In genomic region chr7:101936612-101937231, GRCh38 we compare ENCODE assay signal across 10 cellular contexts.
DNase-seq lines count a peak whose midpoint lies in the region; ATAC-seq, FAIRE-seq and TF ChIP-seq lines count a peak whose summit lies in the region.
"Had no signal": no experiment of that assay in that cellular context is flagged by ENCODE, and none has a peak within 500 bp of the region (broad histone marks: within the 10 kb centered on the region; RNA-seq: fewer than 3 reads in every experiment).

No MANE protein-coding gene starts in this region.

- CTCF ChIA-PET in WTC11 (lab: Charles Lee): interaction anchor here (0.5 to 1.4 kb wide), 8 partner anchors 22 to 678 kb away, joined by 3 to 6 read pairs (median 4); no protein-coding TSS in a partner anchor

- TF ChIP-seq POLR2A in ovary (IDR thresholded peaks at IDR 0.05): no peak

- TF ChIP-seq CTCF in WTC11 (IDR thresholded peaks at IDR 0.05) (no peak), heart right ventricle (IDR thresholded peaks at IDR 0.05) (no peak), ovary (IDR thresholded peaks at IDR 0.05) (no peak)

- H3K4me1 ChIP-seq in heart right ventricle (peaks cover 21 to 71% (median 56%) of the 10 kb centered on the region in 9 donors), ovary (ENCODE audit: insufficient read depth) (peaks cover 24% of the 10 kb centered on the region)

- 7 to 16% methylated on average over 19 of the region's 19 CpGs for WGBS in heart right ventricle, 2 donors
- 10 to 16% (median 12%) methylated on average over 19 of the region's 19 CpGs for WGBS in ovary, 3 donors

- ATAC-seq in WTC11 (peak; percentile 70), heart right ventricle (peak; percentile 30 to 56 (median 50)), GM19395 (IDR thresholded peaks at IDR 0.05; ENCODE audit: unreplicated experiment) (no peak), GM19351 (IDR thresholded peaks at IDR 0.05; ENCODE audit: unreplicated experiment) (no peak)
- ATAC-seq: activated CD4-positive, CD25-positive, alpha-beta regulatory T cell treated with anti-CD3 and anti-CD28 coated beads, Interleukin-2, amount 50 U/mL, for 24 hours had no signal

- H3K27me3 ChIP-seq in heart right ventricle: no peaks in the 10 kb centered on the region
- no peaks in the 10 kb centered on the region for H3K27me3 ChIP-seq in ovary

- H3K9me3 ChIP-seq in heart right ventricle: no peaks in the 10 kb centered on the region
- no peaks in the 10 kb centered on the region for H3K9me3 ChIP-seq in ovary

- H3K27ac ChIP-seq in heart right ventricle (peak overlapping the region; percentile 78 to 92 (median 88)), ovary (peak overlapping the region in 1 of 2 donors; percentile 77)

- H3K4me3 Mint-ChIP-seq in WTC11: peak overlapping the region; percentile 64
- H3K4me3 Mint-ChIP-seq: CD4-positive, alpha-beta memory T cell had no signal

- H3K4me3 ChIP-seq in heart right ventricle: peak overlapping the region in 9 of 10 donors; percentile 11 to 49 (median 38)
- H3K4me3 ChIP-seq in ovary: peak overlapping the region; percentile 34

- no peak for FAIRE-seq in frontal cortex (lab: Jason Lieb, UNC)

- H3K27me3 Mint-ChIP-seq in WTC11 (ENCODE audit: low read depth): no peaks in the 10 kb centered on the region
- H3K27me3 Mint-ChIP-seq: CD4-positive, alpha-beta memory T cell had no signal

- intact Hi-C loops in heart right ventricle (cut with DNase I) (loop anchor here in 1 of 10 donors (10.0 kb wide), 1 partner anchor 122 kb away; the partner anchor contains the start of gene CUX1), ovary (cut with DNase I) (no loop called here)

- no peaks in the 10 kb centered on the region for H3K36me3 ChIP-seq in heart right ventricle
- H3K36me3 ChIP-seq in ovary: no peaks in the 10 kb centered on the region

- POLR2A ChIA-PET in WTC11 (lab: Charles Lee): interaction anchor here (0.6 to 1.7 kb wide), 3 partner anchors 9 to 188 kb away, joined by 3 to 6 read pairs (median 4); no protein-coding TSS in a partner anchor

- no peak for TF ChIP-seq EP300 in ovary (IDR thresholded peaks at IDR 0.05)

- H3K36me3 Mint-ChIP-seq in WTC11: peaks cover 7% of the 10 kb centered on the region

- H3K4me1 Mint-ChIP-seq in WTC11: peaks cover 82% of the 10 kb centered on the region

- peak overlapping the region; percentile 99 for H3K27ac Mint-ChIP-seq in WTC11

- peaks cover 4% of the 10 kb centered on the region for H3K9me3 Mint-ChIP-seq in WTC11

- DNase-seq in AG20443 (ENCODE audit: low spot score) (peak; percentile 72), WTC11 (ENCODE audit: low spot score) (peak; percentile 67), heart right ventricle (peak in 1 of 2 donors; percentile 38), ovary (peak; percentile 46 to 74 (median 62)), frontal cortex (ENCODE audit: low spot score in 2 of 2) (no peak), NCI-H526 treated with DMSO at 0.1 percent for 48 hours (lab: John Stamatoyannopoulos, UW) (no peak)
- DNase-seq: CD4-positive, alpha-beta memory T cell had no signal

TF ChIP-seq in WTC11, 78 proteins besides CTCF, POLR2A, EP300 and RAD21 (continues in another document):
- TF ChIP-seq SP1 (CRISPR knock-in tag; conservative IDR thresholded peaks at IDR 0.05) (peak; percentile 63), SMAD4 (CRISPR knock-in tag; IDR thresholded peaks at IDR 0.05) (peak; percentile 65; the same call in 1 of the 2 replicates), ATF3 (CRISPR knock-in tag; conservative IDR thresholded peaks at IDR 0.05) (no peak), ETV6 (CRISPR knock-in tag; IDR thresholded peaks at IDR 0.05) (peak; percentile 86; the same call in 1 of the 2 replicates), FOXP4 (CRISPR knock-in tag; IDR thresholded peaks at IDR 0.05) (peak; percentile 69; the same call in 1 of the 2 replicates), CREM (CRISPR knock-in tag; IDR thresholded peaks at IDR 0.05) (0 out of 2 replicates have a peak, but pooled peaks have one; percentile 68), ZBTB21 (CRISPR knock-in tag; IDR thresholded peaks at IDR 0.05; ENCODE audit: borderline replicate concordance) (peak; percentile 32; the same call in 1 of the 2 replicates), USF2 (CRISPR knock-in tag; IDR thresholded peaks at IDR 0.05) (peak; percentile 46), ZNF219 (CRISPR knock-in tag; IDR thresholded peaks at IDR 0.05; ENCODE audit: borderline replicate concordance) (peak; percentile 90; the same call in 1 of the 2 replicates), TEAD4 (CRISPR knock-in tag; IDR thresholded peaks at IDR 0.05) (peak; percentile 54; the same call in 1 of the 2 replicates), ARID4B (CRISPR knock-in tag; IDR thresholded peaks at IDR 0.05; ENCODE audit: borderline replicate concordance) (peak; percentile 78; the same call in 1 of the 2 replicates), ZNF317 (CRISPR knock-in tag; IDR thresholded peaks at IDR 0.05; ENCODE audit: borderline replicate concordance, low read depth) (no peak), TEAD1 (CRISPR knock-in tag; IDR thresholded peaks at IDR 0.05) (peak; percentile 97), ZNF232 (CRISPR knock-in tag; IDR thresholded peaks at IDR 0.05) (0 out of 2 replicates have a peak, but pooled peaks have one; percentile 19), ZNF423 (CRISPR knock-in tag; IDR thresholded peaks at IDR 0.05) (peak; percentile 97), HMGXB4 (CRISPR knock-in tag; IDR thresholded peaks at IDR 0.05) (0 out of 2 replicates have a peak, but pooled peaks have one; percentile 19)

Comparison
In these comparisons a context has a peak if more than half of its experiments do, and no peak if none do; other contexts are left out.
1. DNase-seq: peak in AG20443 (single experiment), WTC11 (single experiment) and ovary (5 of 5); none in frontal cortex (0 of 2) and NCI-H526 treated with DMSO at 0.1 percent for 48 hours (single experiment).
2. ATAC-seq: peak in WTC11 (single experiment) and heart right ventricle (8 of 8); none in GM19395 (single experiment) and GM19351 (single experiment).